8 cellular contexts compared by ENCODE assay signal in the genomic region with DNA sequence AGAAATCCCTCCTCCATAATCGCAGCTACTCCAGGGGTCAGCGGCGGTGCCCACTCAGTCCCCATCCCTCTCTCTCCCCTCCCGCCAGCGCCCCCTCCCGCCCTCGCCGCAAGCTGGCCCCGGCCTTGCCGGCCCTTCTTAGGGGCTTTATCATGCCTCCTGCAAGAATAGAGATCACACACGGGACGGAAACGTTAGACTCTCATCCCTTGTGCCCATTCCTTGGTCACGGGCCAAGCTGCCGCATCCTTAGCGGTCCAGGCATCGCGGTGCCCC. TPM values are rescaled to one million over a fixed set of nuclear protein-coding genes. Genes with fewer than 3 reads are reported as not detected.
DNase-seq lines count a peak whose midpoint lies in the region; ATAC-seq, FAIRE-seq and TF ChIP-seq lines count a peak whose summit lies in the region.

No MANE protein-coding gene starts in this region.

- H3K9me2 ChIP-seq in HCT116 (ENCODE audit: insufficient read depth), result no peaks in the 10 kb centered on the region

- FAIRE-seq in A549 (lab: Jason Lieb, UNC), result no peak

- peak overlapping the region; percentile 99 for H3K4me3 Mint-ChIP-seq in activated T-helper 2 cell treated with anti-CD3 and anti-CD28 coated beads, Interferon-gamma antibody, Interleukin-2, Interleukin-4, amounts not matched to agents 10 μg/mL and 5 μg/mL and 100 μg/mL, durations not matched to agents 14 hours and 24 hours and 36 hours (ENCODE audit: low read depth)
- H3K4me3 Mint-ChIP-seq in immature natural killer cell, result peak overlapping the region; percentile 95 to 99 (median 98)

- H3K27me3 ChIP-seq in HCT116 (ENCODE audit: insufficient read depth, low read length) (no peaks in the 10 kb centered on the region), thymus (ENCODE audit: control insufficient read depth, insufficient read depth) (no peaks in the 10 kb centered on the region)

- no TSS peak for BruUV-seq in HCT116 (replicated peaks; lab: Mats Ljungman, UMichigan)

- POLR2A ChIA-PET in A549 (lab: Yijun Ruan, JAX) (interaction anchor here (0.7 to 4.3 kb wide), 14 partner anchors 8 to 370 kb away, joined by 3 to 45 read pairs (median 6); partner anchors contain the start of genes CERS5 and SMARCD1), HCT116 (lab: Charles Lee) (interaction anchor here (0.8 to 2.8 kb wide), 10 partner anchors 10 to 370 kb away, joined by 3 to 20 read pairs (median 4); partner anchors contain the start of genes CERS5, SMARCD1 and TMBIM6)

- H3K4me1 Mint-ChIP-seq in activated T-helper 2 cell treated with anti-CD3 and anti-CD28 coated beads, Interferon-gamma antibody, Interleukin-2, Interleukin-4, amounts not matched to agents 10 μg/mL and 5 μg/mL and 100 μg/mL, durations not matched to agents 14 hours and 24 hours and 36 hours (ENCODE audit: low read depth), result peaks cover 24% of the 10 kb centered on the region
- peaks cover 28 to 38% of the 10 kb centered on the region in 2 donors for H3K4me1 Mint-ChIP-seq in immature natural killer cell

- RAD21 ChIA-PET in HCT116 (lab: Charles Lee; ENCODE audit: low non-redundant PET in 1 of 2, low total read pairs in 2 of 2, uncharacterized antibody in 2 of 2, unreplicated experiment in 2 of 2), result interaction anchor here (0.5 to 1.7 kb wide), 5 partner anchors 27 to 203 kb away, joined by 3 to 6 read pairs (median 4); partner anchors contain the start of genes CERS5 (in 1 of the 2) and SMARCD1 (in 1 of the 2)

- no peak for TF ChIP-seq CTCF in A549 (IDR thresholded peaks at IDR 0.05)
- no peak for TF ChIP-seq CTCF in HCT116 (IDR thresholded peaks at IDR 0.05 in 2 of 3, conservative IDR thresholded peaks at IDR 0.05 in 1 of 3; ENCODE audit: borderline replicate concordance in 1 of 3, insufficient read depth in 1 of 3, low read depth in 2 of 3, low read length in 2 of 3)

- H3K9me3 Mint-ChIP-seq in activated T-helper 2 cell treated with anti-CD3 and anti-CD28 coated beads, Interferon-gamma antibody, Interleukin-2, Interleukin-4, amounts not matched to agents 10 μg/mL and 5 μg/mL and 100 μg/mL, durations not matched to agents 14 hours and 24 hours and 36 hours, result no peaks in the 10 kb centered on the region
- no peaks in the 10 kb centered on the region for H3K9me3 Mint-ChIP-seq in immature natural killer cell

- CTCF ChIA-PET in A549 (lab: Yijun Ruan, JAX) (interaction anchor here (0.6 to 17.7 kb wide), 31 partner anchors 13 to 1002 kb away, joined by 3 to 309 read pairs (median 6); partner anchors contain the start of genes CERS5, GPD1 and SMARCD1), HCT116 (lab: Charles Lee) (interaction anchor here (0.7 to 3.8 kb wide), 28 partner anchors 8 to 813 kb away, joined by 3 to 33 read pairs (median 4); partner anchors contain the start of genes CERS5, GPD1 and SMARCD1)

- peak overlapping the region; percentile 81 for H3K4me2 ChIP-seq in A549
- peak overlapping the region; percentile 64 for H3K4me2 ChIP-seq in HCT116 (ENCODE audit: low read length)

- H3K9ac ChIP-seq in HCT116 (ENCODE audit: low read length), result no peak overlapping the region

- peaks cover 29% of the 10 kb centered on the region for H3K4me1 ChIP-seq in A549
- H3K4me1 ChIP-seq in HCT116 (ENCODE audit: control insufficient read depth in 1 of 2, insufficient read depth in 2 of 2, low read length in 2 of 2), result peaks cover 20 to 22% of the 10 kb centered on the region in 2 experiments
- peaks cover 4% of the 10 kb centered on the region for H3K4me1 ChIP-seq in thymus (ENCODE audit: control insufficient read depth, insufficient read depth, low read length)

- peaks cover 35% of the 10 kb centered on the region for H3K79me2 ChIP-seq in HCT116 (ENCODE audit: insufficient read depth, low read length)

- ATAC-seq in A549 (peak in 1 of 2 experiments; percentile 2; a peak in 3 of 6 replicates), HCT116 (no peak)

- no peak for DNase-seq in A549 (ENCODE audit: low read depth in 1 of 2, low spot score in 1 of 2)
- DNase-seq in HCT116 (ENCODE audit: low read depth, low spot score), result no peak
- DNase-seq in activated T-helper 2 cell treated with anti-CD3 and anti-CD28 coated beads, Interferon-gamma antibody, Interleukin-2, Interleukin-4, amounts not matched to agents 10 μg/mL and 5 μg/mL and 100 μg/mL, durations not matched to agents 14 hours and 24 hours and 36 hours (ENCODE audit: low spot score), result no peak
- DNase-seq in immature natural killer cell, result no peak
- no peak for DNase-seq in NCI-H1105 treated with DMSO at 0.1 percent for 48 hours (lab: John Stamatoyannopoulos, UW)
- DNase-seq in NCI-H69 (lab: John Stamatoyannopoulos, UW), result no peak
- DNase-seq in HK-2 (ENCODE audit: unreplicated experiment), result no peak

- no peaks in the 10 kb centered on the region for H3K36me3 ChIP-seq in HCT116 (ENCODE audit: control insufficient read depth in 1 of 2, insufficient read depth in 2 of 2, low read length in 2 of 2)
- H3K36me3 ChIP-seq in thymus (ENCODE audit: control insufficient read depth, insufficient read depth), result peaks cover 4% of the 10 kb centered on the region

- 20% methylated on average over 14 of the region's 18 CpGs for WGBS in A549 (ENCODE audit: missing lambda C conversion rate)
- WGBS in thymus, result 18% methylated on average over 18 of the region's 18 CpGs

- H3K4me3 ChIP-seq in A549, result no peak overlapping the region
- peak overlapping the region; percentile 15 to 36 for H3K4me3 ChIP-seq in HCT116 (replicated peaks in 1 of 2; ENCODE audit: low read depth in 1 of 2, low read length in 2 of 2)
- peak overlapping the region; percentile 21 for H3K4me3 ChIP-seq in thymus (ENCODE audit: low read length)

- H4K20me1 ChIP-seq in HCT116 (ENCODE audit: insufficient read depth), result no peaks in the 10 kb centered on the region

- TF ChIP-seq RAD21 in A549 (conservative IDR thresholded peaks at IDR 0.05 in 1 of 2, IDR thresholded peaks at IDR 0.05 in 1 of 2) (no peak), HCT116 (IDR thresholded peaks at IDR 0.05; ENCODE audit: low read depth) (no peak)

- no peaks in the 10 kb centered on the region for H3K27me3 Mint-ChIP-seq in activated T-helper 2 cell treated with anti-CD3 and anti-CD28 coated beads, Interferon-gamma antibody, Interleukin-2, Interleukin-4, amounts not matched to agents 10 μg/mL and 5 μg/mL and 100 μg/mL, durations not matched to agents 14 hours and 24 hours and 36 hours (ENCODE audit: low read depth)
- peaks cover 1 to 12% (median 3%) of the 10 kb centered on the region in 3 donors for H3K27me3 Mint-ChIP-seq in immature natural killer cell (ENCODE audit: low read depth in 3 of 3)

- H3K27ac ChIP-seq in A549 (peak overlapping the region; percentile 74 to 84; a peak in 5 of 6 replicates), HCT116 (ENCODE audit: low read depth, low read length) (no peak overlapping the region), thymus (ENCODE audit: low read depth) (peak overlapping the region; percentile 58)

- peaks cover 19% of the 10 kb centered on the region for H3K36me3 Mint-ChIP-seq in activated T-helper 2 cell treated with anti-CD3 and anti-CD28 coated beads, Interferon-gamma antibody, Interleukin-2, Interleukin-4, amounts not matched to agents 10 μg/mL and 5 μg/mL and 100 μg/mL, durations not matched to agents 14 hours and 24 hours and 36 hours (ENCODE audit: low read depth)
- peaks cover under 1 to 4% (median 3%) of the 10 kb centered on the region in 3 donors for H3K36me3 Mint-ChIP-seq in immature natural killer cell

- H3K9me3 ChIP-seq in A549 (no peaks in the 10 kb centered on the region), HCT116 (ENCODE audit: control insufficient read depth in 1 of 2, insufficient read depth in 1 of 2, low read depth in 1 of 2, low read length in 2 of 2) (no peaks in the 10 kb centered on the region), thymus (ENCODE audit: control insufficient read depth) (no peaks in the 10 kb centered on the region)

- TF ChIP-seq EP300 in A549 (IDR thresholded peaks at IDR 0.05), result no peak

- TF ChIP-seq POLR2A in A549 (IDR thresholded peaks at IDR 0.05; ENCODE audit: low read length) (no peak), HCT116 (IDR thresholded peaks at IDR 0.05; ENCODE audit: borderline replicate concordance, extremely low read depth, insufficient read depth, insufficient read length) (no peak)

- H3K27ac Mint-ChIP-seq in activated T-helper 2 cell treated with anti-CD3 and anti-CD28 coated beads, Interferon-gamma antibody, Interleukin-2, Interleukin-4, amounts not matched to agents 10 μg/mL and 5 μg/mL and 100 μg/mL, durations not matched to agents 14 hours and 24 hours and 36 hours, result peak overlapping the region; percentile 98
- peak overlapping the region; percentile 97 to 99 (median 98) for H3K27ac Mint-ChIP-seq in immature natural killer cell

- H2AFZ ChIP-seq in HCT116 (ENCODE audit: low read depth, low read length, poor library complexity, severe bottlenecking), result no peak overlapping the region

- intact Hi-C loops in HCT116 (cut with micrococcal nuclease), result loop anchor here (2.0 to 5.0 kb wide), 2 partner anchors 55 to 201 kb away; partner anchors contain the start of gene CERS5
- intact Hi-C loops in activated T-helper 2 cell treated with anti-CD3 and anti-CD28 coated beads, Interferon-gamma antibody, Interleukin-2, Interleukin-4, amounts not matched to agents 10 μg/mL and 5 μg/mL and 100 μg/mL, durations not matched to agents 14 hours and 24 hours and 36 hours (cut with micrococcal nuclease), result loop anchor here (1.0 kb wide), 1 partner anchor 26 kb away; the partner anchor contains the start of gene SMARCD1

RNA-seq across cellular contexts. Expression of gene COX14, which starts 0.7 kb away (rescaled TPM):
- 134 and 147 TPM in 2 replicates for polyA plus RNA-seq in A549 (2011; rRNA removed)
- polyA plus RNA-seq in A549 (2012; cell fraction: cytosol; rRNA removed), result 204 and 239 TPM in 2 replicates
- 85.7 and 86.1 TPM in 2 replicates for polyA plus RNA-seq in A549 (2012; cell fraction: nucleus; rRNA removed)
- 87.9 to 112 TPM (median 93.3 TPM) in 3 replicates for polyA plus RNA-seq in A549 (2017; fragmentation: RNase III; extraction: RNeasy Plus Mini Kit Qiagen cat#74134 plus additional on column Dnase treatment)
- polyA minus RNA-seq in A549 (2011; rRNA and poly(A)+ RNA removed), result 59.2 and 73.2 TPM in 2 replicates
- total RNA-seq in HCT116 (2021; ENCODE audit: unreplicated experiment), result 41.0 TPM
- 52.7 and 58.8 TPM in 2 replicates for polyA plus RNA-seq in HCT116 (2012)
- total RNA-seq in activated T-helper 2 cell treated with anti-CD3 and anti-CD28 coated beads, Interferon-gamma antibody, Interleukin-2, Interleukin-4, amounts not matched to agents 10 μg/mL and 5 μg/mL and 100 μg/mL, durations not matched to agents 14 hours and 24 hours and 36 hours, result 38.1 and 43.5 TPM in 2 replicates
- polyA plus RNA-seq in immature natural killer cell, result 100 to 1,000 TPM; 191 to 270 (median 256) TPM
- polyA plus RNA-seq in thymus, result 81.4 TPM

RNA-seq across cellular contexts. Expression of gene GPD1, which starts 7.5 kb away (rescaled TPM):
- polyA plus RNA-seq in A549 (2011; rRNA removed) (0.44 and 0.52 TPM in 2 replicates), A549 (2017; fragmentation: RNase III; extraction: RNeasy Plus Mini Kit Qiagen cat#74134 plus additional on column Dnase treatment) (0.07 to 0.13 TPM (median 0.10 TPM) in 3 replicates), immature natural killer cell (under 1 TPM in 1 of 3 donors, not detected in 2; 0.07 TPM), thymus (1.0 TPM)
- 0.08 and 0.09 TPM in 2 replicates for polyA plus RNA-seq in A549 (2012; cell fraction: cytosol; rRNA removed)
- polyA plus RNA-seq in A549 (2012; cell fraction: nucleus; rRNA removed), result 0.64 and 1.9 TPM in 2 replicates
- 0.29 TPM in 1 of 2 replicates, not detected in the other for polyA minus RNA-seq in A549 (2011; rRNA and poly(A)+ RNA removed)
- 1.6 TPM for total RNA-seq in HCT116 (2021; ENCODE audit: unreplicated experiment)
- polyA plus RNA-seq in HCT116 (2012), result 1.0 and 1.2 TPM in 2 replicates
- total RNA-seq in activated T-helper 2 cell treated with anti-CD3 and anti-CD28 coated beads, Interferon-gamma antibody, Interleukin-2, Interleukin-4, amounts not matched to agents 10 μg/mL and 5 μg/mL and 100 μg/mL, durations not matched to agents 14 hours and 24 hours and 36 hours, result 0.76 and 0.87 TPM in 2 replicates

RNA-seq across cellular contexts. Expression of gene SMARCD1, which starts 26.2 kb away (rescaled TPM):
- polyA plus RNA-seq in A549 (2011; rRNA removed), result 80.7 and 113 TPM in 2 replicates
- 51.0 and 73.8 TPM in 2 replicates for polyA plus RNA-seq in A549 (2012; cell fraction: cytosol; rRNA removed)
- polyA plus RNA-seq in A549 (2012; cell fraction: nucleus; rRNA removed), result 74.5 and 105 TPM in 2 replicates
- polyA plus RNA-seq in A549 (2017; fragmentation: RNase III; extraction: RNeasy Plus Mini Kit Qiagen cat#74134 plus additional on column Dnase treatment), result 56.1 to 62.5 TPM (median 62.1 TPM) in 3 replicates
- polyA minus RNA-seq in A549 (2011; rRNA and poly(A)+ RNA removed), result 114 and 136 TPM in 2 replicates
- total RNA-seq in HCT116 (2021; ENCODE audit: unreplicated experiment), result 64.8 TPM
- polyA plus RNA-seq in HCT116 (2012), result 34.5 and 37.9 TPM in 2 replicates
- 71.5 and 76.8 TPM in 2 replicates for total RNA-seq in activated T-helper 2 cell treated with anti-CD3 and anti-CD28 coated beads, Interferon-gamma antibody, Interleukin-2, Interleukin-4, amounts not matched to agents 10 μg/mL and 5 μg/mL and 100 μg/mL, durations not matched to agents 14 hours and 24 hours and 36 hours
- 10 to 100 TPM; 14.2 to 22.4 (median 15.5) TPM for polyA plus RNA-seq in immature natural killer cell
- 19.9 TPM for polyA plus RNA-seq in thymus

RNA-seq across cellular contexts. Expression of gene ASIC1, which starts 54.0 kb away (rescaled TPM):
- polyA plus RNA-seq in A549 (2011; rRNA removed), result 6.0 and 7.8 TPM in 2 replicates
- 8.5 and 10.4 TPM in 2 replicates for polyA plus RNA-seq in A549 (2012; cell fraction: cytosol; rRNA removed)
- polyA plus RNA-seq in A549 (2012; cell fraction: nucleus; rRNA removed), result 24.1 and 26.2 TPM in 2 replicates
- 6.2 to 8.5 TPM (median 6.7 TPM) in 3 replicates for polyA plus RNA-seq in A549 (2017; fragmentation: RNase III; extraction: RNeasy Plus Mini Kit Qiagen cat#74134 plus additional on column Dnase treatment)
- 7.9 and 8.7 TPM in 2 replicates for polyA minus RNA-seq in A549 (2011; rRNA and poly(A)+ RNA removed)
- 28.9 TPM for total RNA-seq in HCT116 (2021; ENCODE audit: unreplicated experiment)
- polyA plus RNA-seq in HCT116 (2012), result 22.5 and 25.3 TPM in 2 replicates
- 20.4 and 20.7 TPM in 2 replicates for total RNA-seq in activated T-helper 2 cell treated with anti-CD3 and anti-CD28 coated beads, Interferon-gamma antibody, Interleukin-2, Interleukin-4, amounts not matched to agents 10 μg/mL and 5 μg/mL and 100 μg/mL, durations not matched to agents 14 hours and 24 hours and 36 hours
- polyA plus RNA-seq in immature natural killer cell, result not detected
- polyA plus RNA-seq in thymus, result 3.6 TPM

RNA-seq across cellular contexts. Expression of gene CERS5, which starts 55.8 kb away (rescaled TPM):
- polyA plus RNA-seq in A549 (2011; rRNA removed) (56.3 and 56.6 TPM in 2 replicates), A549 (2017; fragmentation: RNase III; extraction: RNeasy Plus Mini Kit Qiagen cat#74134 plus additional on column Dnase treatment) (16.7 to 18.0 TPM (median 17.1 TPM) in 3 replicates), immature natural killer cell (100 to 1,000 TPM in 1 of 3 donors, 10 to 100 TPM in 2; 57.2 to 104 (median 64.0) TPM), thymus (130 TPM)
- polyA plus RNA-seq in A549 (2012; cell fraction: cytosol; rRNA removed), result 25.3 and 29.5 TPM in 2 replicates
- 32.0 and 86.8 TPM in 2 replicates for polyA plus RNA-seq in A549 (2012; cell fraction: nucleus; rRNA removed)
- polyA minus RNA-seq in A549 (2011; rRNA and poly(A)+ RNA removed), result 49.1 and 56.6 TPM in 2 replicates
- total RNA-seq in HCT116 (2021; ENCODE audit: unreplicated experiment), result 33.4 TPM
- 30.0 and 31.0 TPM in 2 replicates for polyA plus RNA-seq in HCT116 (2012)
- total RNA-seq in activated T-helper 2 cell treated with anti-CD3 and anti-CD28 coated beads, Interferon-gamma antibody, Interleukin-2, Interleukin-4, amounts not matched to agents 10 μg/mL and 5 μg/mL and 100 μg/mL, durations not matched to agents 14 hours and 24 hours and 36 hours, result 114 and 115 TPM in 2 replicates
